Comparison of ENCODE assay signal across 25 cellular contexts in genomic region chr13:55649485-55649884, GRCh38.
"Had no signal": no experiment of that assay in that cellular context is flagged by ENCODE, and none has a peak within 500 bp of the region (broad histone marks: within the 10 kb centered on the region; RNA-seq: fewer than 3 reads in every experiment).

No MANE protein-coding gene starts in this region.

- H3K4me3 ChIP-seq: coronary artery, esophagus muscularis mucosa, lower lobe of right lung, psoas muscle, skin epidermis, spleen, thoracic aorta, tibial nerve, upper lobe of left lung had no signal

- FAIRE-seq: endothelial cell of umbilical vein, keratinocyte, urothelium cell line had no signal

- H3K9me3 ChIP-seq: esophagus muscularis mucosa, lower lobe of right lung, psoas muscle, spleen, thoracic aorta, tibial nerve, upper lobe of left lung had no signal

- H3K9me3 Mint-ChIP-seq: nephron progenitor cell had no signal

- H3K27me3 ChIP-seq: esophagus muscularis mucosa, foreskin keratinocyte, spleen, tibial nerve, upper lobe of left lung had no signal

- H3K4me1 ChIP-seq: esophagus muscularis mucosa, foreskin keratinocyte, lower lobe of right lung, psoas muscle, spleen, tibial nerve, upper lobe of left lung had no signal

- H3K27me3 Mint-ChIP-seq: naive thymus-derived CD8-positive, alpha-beta T cell; stimulated activated memory B cell treated with anti-CD40 and anti-IgM and Interleukin-4, amounts not matched to agents 10 μg/mL and 1 μg/mL and 100 μg/mL, for 72 hours; stimulated activated naive CD8-positive, alpha-beta T cell treated with anti-CD3 and anti-CD28 coated beads, Interleukin-15, Interleukin-2, amounts not matched to agents 100 ng/mL and 50 ng/mL, for 24 hours had no signal

- H3K36me3 Mint-ChIP-seq: naive thymus-derived CD8-positive, alpha-beta T cell; stimulated activated memory B cell treated with anti-CD40 and anti-IgM and Interleukin-4, amounts not matched to agents 10 μg/mL and 1 μg/mL and 100 μg/mL, for 72 hours had no signal

- H3K27ac Mint-ChIP-seq: naive thymus-derived CD8-positive, alpha-beta T cell; nephron progenitor cell; stimulated activated memory B cell treated with anti-CD40 and anti-IgM and Interleukin-4, amounts not matched to agents 10 μg/mL and 1 μg/mL and 100 μg/mL, for 72 hours; stimulated activated naive CD8-positive, alpha-beta T cell treated with anti-CD3 and anti-CD28 coated beads, Interleukin-15, Interleukin-2, amounts not matched to agents 100 ng/mL and 50 ng/mL, for 24 hours had no signal

- H3K4me3 Mint-ChIP-seq: naive thymus-derived CD8-positive, alpha-beta T cell; nephron progenitor cell; stimulated activated memory B cell treated with anti-CD40 and anti-IgM and Interleukin-4, amounts not matched to agents 10 μg/mL and 1 μg/mL and 100 μg/mL, for 72 hours; stimulated activated naive CD8-positive, alpha-beta T cell treated with anti-CD3 and anti-CD28 coated beads, Interleukin-15, Interleukin-2, amounts not matched to agents 100 ng/mL and 50 ng/mL, for 24 hours had no signal

- H3K27ac ChIP-seq: coronary artery, esophagus muscularis mucosa, foreskin keratinocyte, lower lobe of right lung, psoas muscle, skin epidermis, spleen, thoracic aorta, tibial nerve, upper lobe of left lung had no signal

- DNase-seq: dermis blood vessel endothelial cell; effector memory CD4-positive, alpha-beta T cell; foreskin keratinocyte; hypothalamus; left ventricle myocardium superior; lower lobe of right lung; naive thymus-derived CD8-positive, alpha-beta T cell; nephron progenitor cell; nucleus accumbens; posterior cingulate gyrus; psoas muscle; right cardiac atrium; spleen; stimulated activated CD4-positive, alpha-beta T cell treated with anti-CD3 and anti-CD28 coated beads, Interleukin-4, amount 100 ng/mL, for 4 hours; upper lobe of left lung had no signal

- H3K36me3 ChIP-seq: esophagus muscularis mucosa, lower lobe of right lung, spleen, thoracic aorta, tibial nerve, upper lobe of left lung had no signal

- H3K4me1 Mint-ChIP-seq: naive thymus-derived CD8-positive, alpha-beta T cell; nephron progenitor cell; stimulated activated memory B cell treated with anti-CD40 and anti-IgM and Interleukin-4, amounts not matched to agents 10 μg/mL and 1 μg/mL and 100 μg/mL, for 72 hours had no signal

- ATAC-seq: foreskin keratinocyte; left ventricle myocardium superior; lower lobe of right lung; naive thymus-derived CD8-positive, alpha-beta T cell; psoas muscle; right cardiac atrium; stimulated activated memory B cell treated with anti-CD40 and anti-IgM and Interleukin-4, amounts not matched to agents 10 μg/mL and 1 μg/mL and 100 μg/mL, for 72 hours had no signal
